ENCODE assay signal across 8 cellular contexts in genomic region chr22:19432092-19432844, GRCh38. TPM values are rescaled to one million over a fixed set of nuclear protein-coding genes. Genes with fewer than 3 reads are reported as not detected.
DNase-seq lines count a peak whose midpoint lies in the region; ATAC-seq and TF ChIP-seq lines count a peak whose summit lies in the region.

Gene MRPL40, plus strand, starts transcription at chr22:19432545. Its CDS starts 10 bp downstream, at chr22:19432555.

- H3K27ac Mint-ChIP-seq in activated T-helper 1 cell treated with anti-CD3 and anti-CD28 coated beads, Interleukin-12 subunit alpha, Interleukin-12 subunit beta, Interleukin-2, Interleukin-4 antibody, amounts not matched to agents 30 ng/mL and 10 ng/mL and 1 ng/mL, durations not matched to agents 14 hours and 24 hours and 36 hours, result peak within 1 kb of the TSS; percentile 94
- peak within 1 kb of the TSS; percentile 76 to 96 (median 93) for H3K27ac Mint-ChIP-seq in naive thymus-derived CD8-positive, alpha-beta T cell

- H3K9me3 ChIP-seq in DND-41 (ENCODE audit: insufficient read depth, low read length, severe bottlenecking), result no peaks in the 10 kb centered on the region

- H3K4me1 Mint-ChIP-seq in activated T-helper 1 cell treated with anti-CD3 and anti-CD28 coated beads, Interleukin-12 subunit alpha, Interleukin-12 subunit beta, Interleukin-2, Interleukin-4 antibody, amounts not matched to agents 30 ng/mL and 10 ng/mL and 1 ng/mL, durations not matched to agents 14 hours and 24 hours and 36 hours (ENCODE audit: low read depth), result peaks cover 42% of the 10 kb centered on the region
- H3K4me1 Mint-ChIP-seq in naive thymus-derived CD8-positive, alpha-beta T cell, result peaks cover 15 to 59% (median 38%) of the 10 kb centered on the region in 4 donors

- H3K27me3 Mint-ChIP-seq in activated T-helper 1 cell treated with anti-CD3 and anti-CD28 coated beads, Interleukin-12 subunit alpha, Interleukin-12 subunit beta, Interleukin-2, Interleukin-4 antibody, amounts not matched to agents 30 ng/mL and 10 ng/mL and 1 ng/mL, durations not matched to agents 14 hours and 24 hours and 36 hours (ENCODE audit: insufficient read depth), result no peaks in the 10 kb centered on the region
- no peaks in the 10 kb centered on the region for H3K27me3 Mint-ChIP-seq in naive thymus-derived CD8-positive, alpha-beta T cell

- TF ChIP-seq CTCF in DND-41 (IDR thresholded peaks at IDR 0.05; ENCODE audit: borderline replicate concordance, extremely low read depth, low read length, poor library complexity, severe bottlenecking), result no peak
- TF ChIP-seq CTCF in KMS-11 (conservative IDR thresholded peaks at IDR 0.05; ENCODE audit: low read depth, low read length), result no peak

- H3K36me3 Mint-ChIP-seq in activated T-helper 1 cell treated with anti-CD3 and anti-CD28 coated beads, Interleukin-12 subunit alpha, Interleukin-12 subunit beta, Interleukin-2, Interleukin-4 antibody, amounts not matched to agents 30 ng/mL and 10 ng/mL and 1 ng/mL, durations not matched to agents 14 hours and 24 hours and 36 hours (ENCODE audit: low read depth), result peaks cover 24% of the 10 kb centered on the region
- peaks cover 0 to 35% (median 0%) of the 10 kb centered on the region in 3 donors for H3K36me3 Mint-ChIP-seq in naive thymus-derived CD8-positive, alpha-beta T cell

- peak within 1 kb of the TSS; percentile 97 for H3K27ac ChIP-seq in DND-41 (ENCODE audit: low read length)
- H3K27ac ChIP-seq in KMS-11, result peak within 1 kb of the TSS; percentile 98

- H3K9me3 Mint-ChIP-seq in activated T-helper 1 cell treated with anti-CD3 and anti-CD28 coated beads, Interleukin-12 subunit alpha, Interleukin-12 subunit beta, Interleukin-2, Interleukin-4 antibody, amounts not matched to agents 30 ng/mL and 10 ng/mL and 1 ng/mL, durations not matched to agents 14 hours and 24 hours and 36 hours, result no peaks in the 10 kb centered on the region
- no peaks in the 10 kb centered on the region for H3K9me3 Mint-ChIP-seq in naive thymus-derived CD8-positive, alpha-beta T cell

- H2AFZ ChIP-seq in DND-41 (ENCODE audit: low read depth, low read length), result peak within 1 kb of the TSS; percentile 94
- peak within 1 kb of the TSS; percentile 35 for H2AFZ ChIP-seq in KMS-11 (ENCODE audit: low read depth)

- peak; percentile 89 for ATAC-seq in DND-41 (ENCODE audit: insufficient read depth, low read depth)
- ATAC-seq in GM21737 (IDR thresholded peaks at IDR 0.05; ENCODE audit: unreplicated experiment), result peak; percentile 80
- peak; percentile 86 to 89 for ATAC-seq in naive thymus-derived CD8-positive, alpha-beta T cell

- peak within 1 kb of the TSS; percentile 100 for H3K9ac ChIP-seq in DND-41 (ENCODE audit: low read depth, low read length)
- H3K9ac ChIP-seq in KMS-11, result peak within 1 kb of the TSS; percentile 94

- peak within 1 kb of the TSS; percentile 92 for H3K4me3 Mint-ChIP-seq in activated T-helper 1 cell treated with anti-CD3 and anti-CD28 coated beads, Interleukin-12 subunit alpha, Interleukin-12 subunit beta, Interleukin-2, Interleukin-4 antibody, amounts not matched to agents 30 ng/mL and 10 ng/mL and 1 ng/mL, durations not matched to agents 14 hours and 24 hours and 36 hours
- H3K4me3 Mint-ChIP-seq in naive thymus-derived CD8-positive, alpha-beta T cell, result peak within 1 kb of the TSS; percentile 87 to 95 (median 91)

- POLR2A ChIA-PET in naive thymus-derived CD8-positive, alpha-beta T cell (lab: Charles Lee), result interaction anchor here (0.6 to 6.7 kb wide), 16 partner anchors 12 to 1550 kb away, joined by 3 to 105 read pairs (median 4); partner anchors contain the start of genes C22orf39, CDC45, ESS2 and LZTR1

- peak; percentile 94 for DNase-seq in DND-41
- DNase-seq in RPMI7951 (ENCODE audit: low read depth), result peak; percentile 92
- peak; percentile 88 for DNase-seq in activated T-helper 1 cell treated with anti-CD3 and anti-CD28 coated beads, Interleukin-12 subunit alpha, Interleukin-12 subunit beta, Interleukin-2, Interleukin-4 antibody, amounts not matched to agents 30 ng/mL and 10 ng/mL and 1 ng/mL, durations not matched to agents 14 hours and 24 hours and 36 hours (ENCODE audit: low spot score)
- DNase-seq in fibroblast of gingiva (ENCODE audit: low read depth), result peak; percentile 95
- peak; percentile 75 to 92 (median 82) for DNase-seq in naive thymus-derived CD8-positive, alpha-beta T cell
- DNase-seq in stimulated activated naive CD4-positive, alpha-beta T cell (lab: John Stamatoyannopoulos, UW), result peak; percentile 72 to 89 (median 79)

- H3K4me3 ChIP-seq in DND-41 (ENCODE audit: low read depth in 1 of 2, low read length in 2 of 2), result peak within 1 kb of the TSS; percentile 85 to 92; a peak in 3 of 4 replicates
- H3K4me3 ChIP-seq in KMS-11 (IDR thresholded peaks at IDR 0.05; ENCODE audit: insufficient read depth, low read depth, low read length), result no peak within 1 kb of the TSS

- H4K20me1 ChIP-seq in DND-41 (ENCODE audit: insufficient read depth, low read length) (peaks cover 29% of the 10 kb centered on the region), KMS-11 (ENCODE audit: insufficient read depth) (peaks cover 13% of the 10 kb centered on the region; the same call in 1 of the 2 replicates)

- peak within 1 kb of the TSS; percentile 88 for H3K4me2 ChIP-seq in DND-41 (ENCODE audit: insufficient read depth, low read length)
- peak within 1 kb of the TSS; percentile 80 for H3K4me2 ChIP-seq in KMS-11

- H3K36me3 ChIP-seq in DND-41 (ENCODE audit: insufficient read depth, low read length), result peaks cover 37% of the 10 kb centered on the region
- H3K36me3 ChIP-seq in KMS-11 (ENCODE audit: insufficient read depth), result no peaks in the 10 kb centered on the region

- intact Hi-C loops in activated T-helper 1 cell treated with anti-CD3 and anti-CD28 coated beads, Interleukin-12 subunit alpha, Interleukin-12 subunit beta, Interleukin-2, Interleukin-4 antibody, amounts not matched to agents 30 ng/mL and 10 ng/mL and 1 ng/mL, durations not matched to agents 14 hours and 24 hours and 36 hours (cut with micrococcal nuclease), result loop anchor here (1.0 to 5.0 kb wide), 7 partner anchors 15 to 310 kb away; partner anchors contain the start of genes C22orf39, CDC45, CLTCL1 and DGCR2

- H3K4me1 ChIP-seq in DND-41 (ENCODE audit: insufficient read depth, low read length) (peaks cover 48% of the 10 kb centered on the region), KMS-11 (ENCODE audit: low read depth, poor library complexity, severe bottlenecking) (peaks cover 34% of the 10 kb centered on the region)

- H3K27me3 ChIP-seq in DND-41 (ENCODE audit: insufficient read depth, low read length, poor library complexity) (no peaks in the 10 kb centered on the region), KMS-11 (ENCODE audit: insufficient read depth, low read depth) (no peaks in the 10 kb centered on the region)

- H3K79me2 ChIP-seq in DND-41 (ENCODE audit: insufficient read depth, low read length), result peaks cover 65% of the 10 kb centered on the region
- H3K79me2 ChIP-seq in KMS-11 (ENCODE audit: insufficient read depth, low read depth), result peaks cover 50% of the 10 kb centered on the region

RNA-seq across cellular contexts. Expression of gene MRPL40, which starts in this region (rescaled TPM):
- 58.9 and 69.4 TPM in 2 replicates for total RNA-seq in RPMI7951 (2014; rRNA removed; shearing (Covaris generic))
- 36.0 and 38.5 TPM in 2 replicates for total RNA-seq in activated T-helper 1 cell treated with anti-CD3 and anti-CD28 coated beads, Interleukin-12 subunit alpha, Interleukin-12 subunit beta, Interleukin-2, Interleukin-4 antibody, amounts not matched to agents 30 ng/mL and 10 ng/mL and 1 ng/mL, durations not matched to agents 14 hours and 24 hours and 36 hours
- 10 to 100 TPM; 20.8 to 23.2 TPM for total RNA-seq in naive thymus-derived CD8-positive, alpha-beta T cell
- polyA plus RNA-seq in naive thymus-derived CD8-positive, alpha-beta T cell, result 10 to 100 TPM; 69.5 to 80.5 (median 78.2) TPM
